20 cellular contexts compared by ENCODE assay signal in the genomic region with DNA sequence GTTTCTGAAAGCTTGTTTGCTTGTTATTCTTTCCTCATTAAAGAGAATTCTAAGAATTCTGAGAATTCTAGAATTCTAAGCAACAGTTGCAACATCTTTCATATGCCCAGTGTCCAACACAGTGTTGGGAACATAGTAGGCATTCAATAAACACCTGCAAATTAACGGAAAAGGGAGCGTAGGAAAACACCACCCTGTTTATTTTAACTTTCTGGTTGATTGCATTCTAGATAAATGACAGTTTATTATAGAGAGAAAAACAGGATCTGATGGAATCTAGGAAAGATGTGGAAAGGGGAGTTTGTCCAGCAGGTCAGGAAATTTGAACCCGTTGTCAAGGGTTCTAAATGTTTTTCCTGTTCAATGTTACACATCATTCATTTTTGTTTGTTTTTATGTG. TPM values are rescaled to one million over a fixed set of nuclear protein-coding genes. Genes with fewer than 3 reads are reported as not detected.
"Had no signal": no experiment of that assay in that cellular context is flagged by ENCODE, and none has a peak within 500 bp of the region (broad histone marks: within the 10 kb centered on the region; RNA-seq: fewer than 3 reads in every experiment).

No MANE protein-coding gene starts in this region.

- H3K4me3 Mint-ChIP-seq: activated B cell treated with CpG ODN at 0.5 μM for 24 hours; activated CD4-positive, alpha-beta T cell treated with anti-CD3 and anti-CD28 coated beads, Interleukin-2, amount 10 ng/mL, durations not matched to agents 7 days and 5 days; activated T-cell treated with anti-CD3 and anti-CD28 coated beads, Interleukin-2, amount 50 U/mL, for 72 hours; brain; memory B cell; naive thymus-derived CD8-positive, alpha-beta T cell; type B pancreatic cell had no signal

- H3K4me1 ChIP-seq: right atrium auricular region had no signal

- DNase-seq: activated B cell treated with CpG ODN at 0.5 μM for 24 hours; activated CD4-positive, alpha-beta T cell treated with anti-CD3 and anti-CD28 coated beads, Interleukin-2, amount 10 ng/mL, durations not matched to agents 7 days and 5 days; activated CD8-positive, alpha-beta memory T cell treated with anti-CD3 and anti-CD28 coated beads, Interleukin-2, amount 50 U/mL, for 48 hours; activated gamma-delta T cell; activated T-cell treated with anti-CD3 and anti-CD28 coated beads, Interleukin-2, amount 50 U/mL, for 72 hours; amygdala; central memory CD4-positive, alpha-beta T cell; cortex of kidney; effector memory CD4-positive, alpha-beta T cell; head of caudate nucleus; left cardiac atrium; naive thymus-derived CD8-positive, alpha-beta T cell; stimulated activated naive CD8-positive, alpha-beta T cell treated with anti-CD3 and anti-CD28 coated beads, Interleukin-15, Interleukin-2, amounts not matched to agents 100 U/mL and 50 U/mL, for 24 hours; SW 1271 had no signal

- H3K27ac Mint-ChIP-seq: activated B cell treated with CpG ODN at 0.5 μM for 24 hours; activated CD4-positive, alpha-beta T cell treated with anti-CD3 and anti-CD28 coated beads, Interleukin-2, amount 10 ng/mL, durations not matched to agents 7 days and 5 days; activated naive CD4-positive, alpha-beta T cell treated with anti-CD3 and anti-CD28 coated beads, Interleukin-2, amount 50 U/mL, for 72 hours; activated T-cell treated with anti-CD3 and anti-CD28 coated beads, Interleukin-2, amount 50 U/mL, for 72 hours; brain; memory B cell; naive thymus-derived CD8-positive, alpha-beta T cell; type B pancreatic cell had no signal

- H3K36me3 ChIP-seq: right atrium auricular region had no signal

- ATAC-seq: activated naive CD4-positive, alpha-beta T cell treated with anti-CD3 and anti-CD28 coated beads, Interleukin-2, amount 50 U/mL, for 72 hours; activated T-cell treated with anti-CD3 and anti-CD28 coated beads, Interleukin-2, amount 50 U/mL, for 72 hours; naive thymus-derived CD8-positive, alpha-beta T cell; stimulated activated naive CD8-positive, alpha-beta T cell treated with anti-CD3 and anti-CD28 coated beads, Interleukin-15, Interleukin-2, amounts not matched to agents 100 U/mL and 50 U/mL, for 24 hours had no signal

- H3K4me3 ChIP-seq: right atrium auricular region had no signal

- H3K9me3 Mint-ChIP-seq: activated B cell treated with CpG ODN at 0.5 μM for 24 hours; activated CD4-positive, alpha-beta T cell treated with anti-CD3 and anti-CD28 coated beads, Interleukin-2, amount 10 ng/mL, durations not matched to agents 7 days and 5 days; activated T-cell treated with anti-CD3 and anti-CD28 coated beads, Interleukin-2, amount 50 U/mL, for 72 hours; memory B cell; type B pancreatic cell had no signal

- H3K27me3 ChIP-seq: right atrium auricular region had no signal

- H3K36me3 Mint-ChIP-seq: activated naive CD4-positive, alpha-beta T cell treated with anti-CD3 and anti-CD28 coated beads, Interleukin-2, amount 50 U/mL, for 72 hours; brain; memory B cell; naive thymus-derived CD8-positive, alpha-beta T cell; type B pancreatic cell had no signal

- H3K4me1 Mint-ChIP-seq: activated B cell treated with CpG ODN at 0.5 μM for 24 hours; activated CD4-positive, alpha-beta T cell treated with anti-CD3 and anti-CD28 coated beads, Interleukin-2, amount 10 ng/mL, durations not matched to agents 7 days and 5 days; brain; memory B cell had no signal

- H3K9me3 ChIP-seq: right atrium auricular region had no signal

RNA-seq across cellular contexts. Expression of a gene that starts 24.2 kb away (rescaled TPM):
- total RNA-seq: activated B cell treated with CpG ODN at 0.5 μM for 24 hours; activated CD4-positive, alpha-beta T cell treated with anti-CD3 and anti-CD28 coated beads, Interleukin-2, amount 10 ng/mL, durations not matched to agents 7 days and 5 days; activated naive CD4-positive, alpha-beta T cell treated with anti-CD3 and anti-CD28 coated beads, Interleukin-2, amount 50 U/mL, for 72 hours; activated T-cell treated with anti-CD3 and anti-CD28 coated beads, Interleukin-2, amount 50 U/mL, for 72 hours; naive thymus-derived CD8-positive, alpha-beta T cell; T-helper 2 cell treated with Interferon-gamma antibody and Interleukin-4, amounts not matched to agents 100 ng/mL and 5 ng/mL, for 36 hours had no signal
- polyA plus RNA-seq: naive thymus-derived CD8-positive, alpha-beta T cell had no signal
